ENCODE assay signal across 8 cellular contexts in genomic region chr3:10026084-10026890, GRCh38. TPM values are rescaled to one million over a fixed set of nuclear protein-coding genes. Genes with fewer than 3 reads are reported as not detected.
DNase-seq lines count a peak whose midpoint lies in the region; ATAC-seq, FAIRE-seq and TF ChIP-seq lines count a peak whose summit lies in the region.

TSS of gene FANCD2 (plus strand) at chr3:10026437. CDS start at chr3:10028658, 2,221 bp downstream.

- H3K4me1 ChIP-seq in BLaER1 (peaks cover 26% of the 10 kb centered on the region), HepG2 (ENCODE audit: insufficient read depth, low read length) (peaks cover 18% of the 10 kb centered on the region)

- peak; percentile 92 for ATAC-seq in HG03432 (IDR thresholded peaks at IDR 0.05; ENCODE audit: unreplicated experiment)
- ATAC-seq in HepG2 = peak; percentile 97

- TF ChIP-seq RAD21 in HepG2 (CRISPR knock-in tag; IDR thresholded peaks at IDR 0.05) = peak; percentile 55; the same call in 1 of the 2 replicates

- H3K36me3 ChIP-seq in BLaER1 = peaks cover 53% of the 10 kb centered on the region
- H3K36me3 ChIP-seq in HepG2 (replicated peaks in 1 of 2; ENCODE audit: control insufficient read depth in 1 of 2, insufficient read depth in 2 of 2, low read length in 2 of 2) = peaks cover 3 to 28% of the 10 kb centered on the region in 2 experiments; a peak in 4 of 5 replicates

- peak within 1 kb of the TSS; percentile 95 for H3K27ac Mint-ChIP-seq in dendritic cell treated with granulocyte-macrophage colony-stimulating factor and Interleukin-4, amounts not matched to agents 40 ng/mL and 50 ng/mL, for 4 days

- under 1% methylated on average over 19 of the region's 61 CpGs for WGBS in HepG2 (ENCODE audit: low lambda C conversion rate)

- H3K27ac ChIP-seq in BLaER1 (peak within 1 kb of the TSS; percentile 90), HepG2 (ENCODE audit: extremely low read length, insufficient read depth, low read length) (peak within 1 kb of the TSS; percentile 68)

- H3K4me1 Mint-ChIP-seq in dendritic cell treated with granulocyte-macrophage colony-stimulating factor and Interleukin-4, amounts not matched to agents 40 ng/mL and 50 ng/mL, for 4 days (ENCODE audit: low read depth) = peaks cover 32% of the 10 kb centered on the region

- no peaks in the 10 kb centered on the region for H3K9me3 ChIP-seq in BLaER1
- no peaks in the 10 kb centered on the region for H3K9me3 ChIP-seq in HepG2 (ENCODE audit: low read length)

- H3K4me3 Mint-ChIP-seq in dendritic cell treated with granulocyte-macrophage colony-stimulating factor and Interleukin-4, amounts not matched to agents 40 ng/mL and 50 ng/mL, for 4 days = peak within 1 kb of the TSS; percentile 89

- intact Hi-C loops in dendritic cell treated with granulocyte-macrophage colony-stimulating factor and Interleukin-4, amounts not matched to agents 40 ng/mL and 50 ng/mL, for 4 days (cut with micrococcal nuclease) = loop anchor here (1.0 to 10.0 kb wide), 4 partner anchors 17 to 91 kb away; partner anchors contain the start of genes BRK1 and CRELD1
- intact Hi-C loops in HepG2 (cut with micrococcal nuclease; ENCODE audit: unreplicated experiment) = loop anchor here (1.0 to 5.0 kb wide), 2 partner anchors 39 to 94 kb away; partner anchors contain the start of gene EMC3

- TSS peak; percentile 95 for BruUV-seq in HepG2 (replicated peaks; lab: Mats Ljungman, UMichigan)

- peak within 1 kb of the TSS; percentile 80 for H2AFZ ChIP-seq in HepG2 (ENCODE audit: low read length)

- DNase-seq in GM19238 (ENCODE audit: insufficient read length, low spot score) (peak; percentile 82), NCI-H748 (lab: John Stamatoyannopoulos, UW; ENCODE audit: unreplicated experiment) (peak; percentile 80), HepG2 (ENCODE audit: low spot score) (peak; percentile 72)
- DNase-seq in activated CD4-positive, alpha-beta T cell treated with anti-CD3 and anti-CD28 coated beads, Interleukin-2, amount 50 U/mL, for 24 hours (ENCODE audit: low read depth in 1 of 2, low spot score in 1 of 2) = peak; percentile 85 to 96
- DNase-seq in stimulated activated CD4-positive, alpha-beta T cell treated with anti-CD3 and anti-CD28 coated beads, Interleukin-2, amount 100 ng/mL, for 48 hours = peak; percentile 93 to 95

- POLR2A ChIA-PET in HepG2 (lab: Yijun Ruan, JAX) = interaction anchor here (0.6 to 1.9 kb wide), 10 partner anchors 15 to 162 kb away, joined by 3 to 13 read pairs (median 4); partner anchors contain the start of genes CIDEC, EMC3 and VHL

- CTCF ChIA-PET in HepG2 (lab: Yijun Ruan, JAX; ENCODE audit: low intra/inter-chr PET ratio, low total read pairs) = interaction anchor here (0.8 kb wide), 1 partner anchor 80 kb away, joined by 3 read pairs; no protein-coding TSS in a partner anchor

- H4K20me1 ChIP-seq in BLaER1 (no peaks in the 10 kb centered on the region), HepG2 (ENCODE audit: insufficient read depth, low read length) (no peaks in the 10 kb centered on the region)

- H3K4me2 ChIP-seq in BLaER1 (peak within 1 kb of the TSS; percentile 94), HepG2 (ENCODE audit: low read depth, low read length) (peak within 1 kb of the TSS; percentile 86)

- no peaks in the 10 kb centered on the region for H3K9me3 Mint-ChIP-seq in dendritic cell treated with granulocyte-macrophage colony-stimulating factor and Interleukin-4, amounts not matched to agents 40 ng/mL and 50 ng/mL, for 4 days

- peaks cover 39% of the 10 kb centered on the region for H3K36me3 Mint-ChIP-seq in dendritic cell treated with granulocyte-macrophage colony-stimulating factor and Interleukin-4, amounts not matched to agents 40 ng/mL and 50 ng/mL, for 4 days (ENCODE audit: low read depth)

- H3K9ac ChIP-seq in BLaER1 (peak within 1 kb of the TSS; percentile 90), HepG2 (ENCODE audit: insufficient read depth, low read depth, low read length) (peak within 1 kb of the TSS; percentile 80)

- peak; percentile 75 to 86 for TF ChIP-seq POLR2A in HepG2 (IDR thresholded peaks at IDR 0.05; ENCODE audit: insufficient read depth in 1 of 2, low read depth in 2 of 2, low read length in 2 of 2)

- FAIRE-seq in HepG2 (lab: Jason Lieb, UNC) = peak; percentile 32

- no peaks in the 10 kb centered on the region for H3K27me3 Mint-ChIP-seq in dendritic cell treated with granulocyte-macrophage colony-stimulating factor and Interleukin-4, amounts not matched to agents 40 ng/mL and 50 ng/mL, for 4 days

- H3K27me3 ChIP-seq in BLaER1 (no peaks in the 10 kb centered on the region), HepG2 (ENCODE audit: control insufficient read depth in 1 of 2, insufficient read depth in 2 of 2, low read length in 2 of 2) (no peaks in the 10 kb centered on the region)

- no peak; the same call in 1 of the 2 replicates for TF ChIP-seq CTCF in HepG2 (CRISPR knock-in tag; IDR thresholded peaks at IDR 0.05)

- TF ChIP-seq EP300 in HepG2 (IDR thresholded peaks at IDR 0.05; ENCODE audit: low read depth in 2 of 2, low read length in 2 of 2) (no peak), HepG2 (CRISPR knock-in tag; IDR thresholded peaks at IDR 0.05; ENCODE audit: borderline replicate concordance) (peak; percentile 51)

- H3K4me3 ChIP-seq in BLaER1 (peak within 1 kb of the TSS; percentile 82), HepG2 (replicated peaks in 1 of 3; ENCODE audit: insufficient read depth in 1 of 3, low read depth in 2 of 3, low read length in 3 of 3) (peak within 1 kb of the TSS; percentile 80 to 92 (median 90))

- in situ Hi-C loops in HepG2 (cut with HindIII; ENCODE audit: extremely low pct_ligation_motif_present, low pct_unique_long_range_greater_than_20kb) = no loop called here

- peaks cover 30% of the 10 kb centered on the region for H3K79me2 ChIP-seq in HepG2 (ENCODE audit: insufficient read depth, low read length)

TF ChIP-seq in HepG2, 621 proteins besides CTCF, POLR2A, EP300 and RAD21 (continues in another document):
- TF ChIP-seq ZHX1 (CRISPR knock-in tag; IDR thresholded peaks at IDR 0.05; ENCODE audit: low read depth) = peak; percentile 97
- TF ChIP-seq HNRNPLL (IDR thresholded peaks at IDR 0.05; ENCODE audit: low read depth, low read length, poor library complexity, severe bottlenecking) = peak; percentile 64
- peak; percentile 83; the same call in 1 of the 2 replicates for TF ChIP-seq TAF1 (CRISPR knock-in tag; IDR thresholded peaks at IDR 0.05)
- no peak for TF ChIP-seq ZBTB1 (CRISPR knock-in tag; IDR thresholded peaks at IDR 0.05; ENCODE audit: borderline replicate concordance)

RNA-seq across cellular contexts. Expression of gene FANCD2, which starts in this region (rescaled TPM):
- total RNA-seq in HepG2 (2016; rRNA removed; fragmentation: Illumina TruSeq; extraction: Trizol) = 42.0 and 51.9 TPM in 2 replicates
- 7.2 and 11.1 TPM in 2 replicates for total RNA-seq in HepG2 (2016; cell fraction: cytosol; rRNA removed; fragmentation: Illumina TruSeq; extraction: Trizol; ENCODE audit: low read depth)
- 43.6 and 50.7 TPM in 2 replicates for total RNA-seq in HepG2 (2016; cell fraction: insoluble cytoplasmic fraction; rRNA removed; fragmentation: Illumina TruSeq; extraction: Trizol)
- total RNA-seq in HepG2 (2016; cell fraction: membrane; rRNA removed; fragmentation: Illumina TruSeq; extraction: Trizol) = 12.3 and 17.6 TPM in 2 replicates
- total RNA-seq in HepG2 (2016; cell fraction: nucleus; rRNA removed; fragmentation: Illumina TruSeq; extraction: Trizol) = 36.8 and 37.0 TPM in 2 replicates
- 7.7 and 10.1 TPM in 2 replicates for polyA plus RNA-seq in HepG2 (2011; rRNA removed)
- 4.6 and 4.7 TPM in 2 replicates for polyA plus RNA-seq in HepG2 (2011; cell fraction: cytosol; rRNA removed)
- polyA plus RNA-seq in HepG2 (2011; cell fraction: nucleus; rRNA removed) = 12.9 and 16.1 TPM in 2 replicates
- polyA plus RNA-seq in HepG2 (2012) = 6.2 and 11.1 TPM in 2 replicates
- 1.6 and 2.0 TPM in 2 replicates for polyA plus RNA-seq in HepG2 (2016; cell fraction: cytosol; fragmentation: Illumina TruSeq; extraction: Trizol; ENCODE audit: low read depth)
- polyA plus RNA-seq in HepG2 (2016; cell fraction: insoluble cytoplasmic fraction; fragmentation: Illumina TruSeq; extraction: Trizol; ENCODE audit: low read depth) = 22.4 and 28.6 TPM in 2 replicates
- polyA plus RNA-seq in HepG2 (2016; cell fraction: membrane; fragmentation: Illumina TruSeq; extraction: Trizol; ENCODE audit: low read depth) = 2.9 and 4.6 TPM in 2 replicates
- 45.0 and 47.0 TPM in 2 replicates for polyA plus RNA-seq in HepG2 (2016; cell fraction: nucleus; fragmentation: Illumina TruSeq; extraction: Trizol; ENCODE audit: insufficient read depth, low read depth)
- 14.3 and 46.5 TPM in 2 replicates for polyA minus RNA-seq in HepG2 (2011; rRNA and poly(A)+ RNA removed; ENCODE audit: low replicate concordance)
- 13.4 and 17.9 TPM in 2 replicates for polyA minus RNA-seq in HepG2 (2011; cell fraction: cytosol; rRNA and poly(A)+ RNA removed)
- polyA minus RNA-seq in HepG2 (2011; cell fraction: nucleus; rRNA and poly(A)+ RNA removed) = 22.5 and 25.8 TPM in 2 replicates

Comparison
In these comparisons a context has a peak if more than half of its experiments do, and no peak if none do; other contexts are left out.
1. Peak in every context shown above with its lines: DNase-seq, ATAC-seq, H3K4me3 ChIP-seq and H3K27ac ChIP-seq.